In the genomic region with DNA sequence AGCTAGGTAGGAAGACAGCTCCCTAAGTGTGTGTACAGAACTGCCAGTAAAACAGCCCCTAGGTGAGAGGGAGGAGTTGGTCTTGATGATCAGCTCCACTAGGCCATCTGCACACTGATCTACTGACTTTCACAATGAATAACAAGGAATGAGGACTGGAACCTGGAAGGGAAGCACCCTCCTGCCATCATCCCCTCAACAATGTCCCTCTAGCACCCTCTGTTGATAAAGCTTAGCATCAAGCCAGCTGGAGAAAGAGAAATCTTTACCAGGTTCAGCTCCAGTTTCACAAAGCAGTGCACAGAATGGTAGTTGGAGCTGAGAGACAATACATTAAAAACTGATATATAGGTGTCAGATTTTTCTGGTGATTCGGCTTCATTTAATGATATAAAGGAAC, we compare ENCODE assay signal across 8 cellular contexts. TPM values are rescaled to one million over a fixed set of nuclear protein-coding genes. Genes with fewer than 3 reads are reported as not detected.
DNase-seq lines count a peak whose midpoint lies in the region; TF ChIP-seq lines count a peak whose summit lies in the region.

No MANE protein-coding gene starts in this region.

- no peak overlapping the region for H3K4me3 ChIP-seq in SJCRH30
- no peak overlapping the region for H3K4me3 ChIP-seq in tibial nerve

- H3K27me3 ChIP-seq in SJCRH30 (no peaks in the 10 kb centered on the region), tibial nerve (no peaks in the 10 kb centered on the region)

- H3K9me3 ChIP-seq in SJCRH30 (replicated peaks) (no peaks in the 10 kb centered on the region), tibial nerve (peaks cover 0 to 87% (median 2%) of the 10 kb centered on the region in 4 donors)

- WGBS in tibial nerve, 2 donors = 27 to 28% methylated on average over 1 of the region's 1 CpG

- H3K27ac ChIP-seq in SJCRH30 = no peak overlapping the region
- H3K27ac ChIP-seq in tibial nerve = no peak overlapping the region

- TF ChIP-seq CTCF in GM12874 (IDR thresholded peaks at IDR 0.05; ENCODE audit: insufficient read depth, low read depth, low read length) (peak; percentile 25; the same call in 1 of the 2 replicates), tibial nerve (IDR thresholded peaks at IDR 0.05) (no peak)

- no peak for TF ChIP-seq POLR2A in tibial nerve (IDR thresholded peaks at IDR 0.05)

- TF ChIP-seq EP300 in tibial nerve (IDR thresholded peaks at IDR 0.05) = no peak

- H3K4me1 ChIP-seq in SJCRH30 (no peaks in the 10 kb centered on the region), tibial nerve (no peaks in the 10 kb centered on the region)

- H3K36me3 ChIP-seq in SJCRH30 (no peaks in the 10 kb centered on the region), tibial nerve (no peaks in the 10 kb centered on the region)

- DNase-seq in HS-5 (ENCODE audit: low read depth) = peak; percentile 8
- DNase-seq in SJCRH30 = peak; percentile 14 to 49
- DNase-seq in iPS DF 4.7 (ENCODE audit: extremely low read depth, low spot score) = peak; percentile 51
- DNase-seq in stimulated activated CD4-positive, alpha-beta T cell treated with anti-CD3 and anti-CD28 coated beads, Interleukin-4, amount 100 ng/mL, for 4 hours = no peak
- no peak for DNase-seq in GM19238 (ENCODE audit: insufficient read length, low spot score)
- DNase-seq in tibial nerve (ENCODE audit: low spot score in 2 of 2) = no peak
- no peak for DNase-seq in H4 (ENCODE audit: low spot score)

RNA-seq across cellular contexts. Expression of gene IRAK1BP1, which starts 57.2 kb away (rescaled TPM):
- 4.4 and 5.4 TPM in 2 replicates for total RNA-seq in SJCRH30 (2014; rRNA removed; shearing (Covaris generic))
- 10 to 100 TPM in 1 of 4 donors, 1 to 10 TPM in 3; 3.6 to 11.6 (median 8.2) TPM for total RNA-seq in tibial nerve
- total RNA-seq in H4 (2014; rRNA removed; shearing (Covaris generic)) = 1.2 and 2.0 TPM in 2 replicates

Comparison
In these comparisons a context has a peak if more than half of its experiments do, and no peak if none do; other contexts are left out.
1. DNase-seq: peak in HS-5 (single experiment), SJCRH30 (2 of 2) and iPS DF 4.7 (single experiment); none in stimulated activated CD4-positive, alpha-beta T cell treated with anti-CD3 and anti-CD28 coated beads, Interleukin-4, amount 100 ng/mL, for 4 hours (0 of 2), GM19238 (single experiment), tibial nerve (0 of 2) and H4 (single experiment).